1 cellular context compared by ENCODE assay signal in the genomic region with DNA sequence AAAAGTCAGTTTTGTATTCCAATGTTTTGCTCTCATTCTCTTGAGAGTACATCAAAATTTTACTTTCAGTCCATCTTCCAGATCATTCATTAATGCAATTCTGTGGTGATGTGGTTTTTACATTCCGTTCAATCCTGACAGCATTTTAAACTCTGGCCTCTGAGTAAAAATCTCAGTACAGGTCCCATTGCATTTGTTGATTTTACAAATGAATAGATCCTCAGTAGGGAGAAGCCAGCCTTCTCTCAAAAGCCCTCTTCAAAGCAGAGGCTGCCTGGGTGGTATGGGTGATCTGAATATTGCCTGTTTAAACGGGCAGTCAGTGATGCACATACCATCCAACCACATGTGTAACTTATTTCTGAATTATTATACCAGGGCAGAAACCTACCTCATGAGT.
TF ChIP-seq lines count a peak whose summit lies in the region.

No MANE protein-coding gene starts in this region.

TF ChIP-seq in HepG2, 621 proteins besides CTCF, POLR2A, EP300 and RAD21 (continued from another document):
- TF ChIP-seq, protein P1, sequence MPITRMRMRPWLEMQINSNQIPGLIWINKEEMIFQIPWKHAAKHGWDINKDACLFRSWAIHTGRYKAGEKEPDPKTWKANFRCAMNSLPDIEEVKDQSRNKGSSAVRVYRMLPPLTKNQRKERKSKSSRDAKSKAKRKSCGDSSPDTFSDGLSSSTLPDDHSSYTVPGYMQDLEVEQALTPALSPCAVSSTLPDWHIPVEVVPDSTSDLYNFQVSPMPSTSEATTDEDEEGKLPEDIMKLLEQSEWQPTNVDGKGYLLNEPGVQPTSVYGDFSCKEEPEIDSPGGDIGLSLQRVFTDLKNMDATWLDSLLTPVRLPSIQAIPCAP (CRISPR knock-in tag; IDR thresholded peaks at IDR 0.05; ENCODE audit: low read depth): no peak
- TF ChIP-seq SP5 (CRISPR knock-in tag; IDR thresholded peaks at IDR 0.05; ENCODE audit: borderline replicate concordance, low read depth) (no peak), ZNF251 (CRISPR knock-in tag; IDR thresholded peaks at IDR 0.05) (no peak), CEBPG (CRISPR knock-in tag; IDR thresholded peaks at IDR 0.05) (no peak), NFRKB (IDR thresholded peaks at IDR 0.05) (no peak), MTA3 (CRISPR knock-in tag; IDR thresholded peaks at IDR 0.05) (no peak), ZNF570 (CRISPR knock-in tag; IDR thresholded peaks at IDR 0.05; ENCODE audit: borderline replicate concordance) (no peak), PRPF4 (IDR thresholded peaks at IDR 0.05; ENCODE audit: low read depth, low read length, poor library complexity, severe bottlenecking) (no peak), ZNF567 (CRISPR knock-in tag; IDR thresholded peaks at IDR 0.05; ENCODE audit: borderline replicate concordance) (no peak), KLF9 (CRISPR knock-in tag; IDR thresholded peaks at IDR 0.05; ENCODE audit: low read depth) (no peak), ZSCAN12 (CRISPR knock-in tag; IDR thresholded peaks at IDR 0.05) (no peak), LCORL (IDR thresholded peaks at IDR 0.05) (no peak), LCORL (CRISPR knock-in tag; IDR thresholded peaks at IDR 0.05) (no peak)
- TF ChIP-seq, protein P2, sequence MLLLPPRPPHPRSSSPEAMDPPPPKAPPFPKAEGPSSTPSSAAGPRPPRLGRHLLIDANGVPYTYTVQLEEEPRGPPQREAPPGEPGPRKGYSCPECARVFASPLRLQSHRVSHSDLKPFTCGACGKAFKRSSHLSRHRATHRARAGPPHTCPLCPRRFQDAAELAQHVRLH (CRISPR knock-in tag; IDR thresholded peaks at IDR 0.05; ENCODE audit: borderline replicate concordance, low read depth): no peak
- TF ChIP-seq, protein P3, sequence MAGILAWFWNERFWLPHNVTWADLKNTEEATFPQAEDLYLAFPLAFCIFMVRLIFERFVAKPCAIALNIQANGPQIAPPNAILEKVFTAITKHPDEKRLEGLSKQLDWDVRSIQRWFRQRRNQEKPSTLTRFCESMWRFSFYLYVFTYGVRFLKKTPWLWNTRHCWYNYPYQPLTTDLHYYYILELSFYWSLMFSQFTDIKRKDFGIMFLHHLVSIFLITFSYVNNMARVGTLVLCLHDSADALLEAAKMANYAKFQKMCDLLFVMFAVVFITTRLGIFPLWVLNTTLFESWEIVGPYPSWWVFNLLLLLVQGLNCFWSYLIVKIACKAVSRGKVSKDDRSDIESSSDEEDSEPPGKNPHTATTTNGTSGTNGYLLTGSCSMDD (CRISPR knock-in tag; IDR thresholded peaks at IDR 0.05): no peak
